9 cellular contexts compared by ENCODE assay signal in genomic region chr10:119807960-119808697, GRCh38.
DNase-seq lines count a peak whose midpoint lies in the region; ATAC-seq, FAIRE-seq and TF ChIP-seq lines count a peak whose summit lies in the region.
"Had no signal": no experiment of that assay in that cellular context is flagged by ENCODE, and none has a peak within 500 bp of the region (broad histone marks: within the 10 kb centered on the region; RNA-seq: fewer than 3 reads in every experiment).

No MANE protein-coding gene starts in this region.

- H3K9me3 ChIP-seq in Peyer's patch (no peaks in the 10 kb centered on the region), ovary (no peaks in the 10 kb centered on the region)

- TF ChIP-seq CTCF in foreskin fibroblast (IDR thresholded peaks at IDR 0.05; ENCODE audit: low read depth, low read length) (no peak), Peyer's patch (IDR thresholded peaks at IDR 0.05) (no peak), ovary (IDR thresholded peaks at IDR 0.05) (no peak)

- DNase-seq in EL (peak; percentile 70), H54 (ENCODE audit: insufficient read length, low spot score) (peak; percentile 23), NOMO-1 treated with DMSO at 0.1 percent for 48 hours (lab: John Stamatoyannopoulos, UW; ENCODE audit: unreplicated experiment) (peak; percentile 84), foreskin fibroblast (peak; percentile 75 to 84), Peyer's patch (no peak), nucleus accumbens (lab: John Stamatoyannopoulos, UW) (no peak), ovary (no peak)
- DNase-seq: NCI-H446 had no signal

- intact Hi-C loops in ovary (cut with DNase I) = no loop called here

- H3K36me3 ChIP-seq in Peyer's patch (peaks cover 0 to 11% (median 0%) of the 10 kb centered on the region in 3 donors), ovary (no peaks in the 10 kb centered on the region)

- H3K27me3 ChIP-seq in Peyer's patch (no peaks in the 10 kb centered on the region), ovary (no peaks in the 10 kb centered on the region)

- H3K4me3 ChIP-seq in foreskin fibroblast (ENCODE audit: low read depth in 1 of 2, low read length in 2 of 2) (no peak overlapping the region), Peyer's patch (no peak overlapping the region), ovary (no peak overlapping the region)

- no peaks in the 10 kb centered on the region for H3K4me1 ChIP-seq in Peyer's patch
- no peaks in the 10 kb centered on the region for H3K4me1 ChIP-seq in ovary (ENCODE audit: insufficient read depth)

- no peak overlapping the region for H3K27ac ChIP-seq in Peyer's patch
- no peak overlapping the region for H3K27ac ChIP-seq in ovary

- ATAC-seq in GM18868 (IDR thresholded peaks at IDR 0.05; ENCODE audit: unreplicated experiment) = no peak

- TF ChIP-seq POLR2A in H54 (IDR thresholded peaks at IDR 0.05; ENCODE audit: low read depth, low read length) (no peak), Peyer's patch (IDR thresholded peaks at IDR 0.05) (no peak), ovary (IDR thresholded peaks at IDR 0.05) (no peak)

- WGBS in ovary, 3 donors = 94 to 96% (median 94%) methylated on average over 3 of the region's 3 CpGs

- no peak for TF ChIP-seq EP300 in ovary (IDR thresholded peaks at IDR 0.05)

- FAIRE-seq in H54 (lab: Jason Lieb, UNC) = peak; percentile 62

Comparison
In these comparisons a context has a peak if more than half of its experiments do, and no peak if none do; other contexts are left out.
1. DNase-seq: peak in EL (single experiment), H54 (single experiment), NOMO-1 treated with DMSO at 0.1 percent for 48 hours (single experiment) and foreskin fibroblast (2 of 2); none in Peyer's patch (0 of 3), nucleus accumbens (0 of 56) and ovary (0 of 5).